ENCODE assay signal across 9 cellular contexts in genomic region chr14:21300892-21301291, GRCh38. TPM values are rescaled to one million over a fixed set of nuclear protein-coding genes. Genes with fewer than 3 reads are reported as not detected.
DNase-seq lines count a peak whose midpoint lies in the region; ATAC-seq, FAIRE-seq and TF ChIP-seq lines count a peak whose summit lies in the region.
"Had no signal": no experiment of that assay in that cellular context is flagged by ENCODE, and none has a peak within 500 bp of the region (broad histone marks: within the 10 kb centered on the region; RNA-seq: fewer than 3 reads in every experiment).

No MANE protein-coding gene starts in this region.

- H3K79me2 ChIP-seq in endothelial cell of umbilical vein (ENCODE audit: control insufficient read depth, insufficient read depth, low read length): no peaks in the 10 kb centered on the region

- CTCF ChIA-PET in activated CD4-positive, alpha-beta T cell treated with anti-CD3 and anti-CD28 coated beads for 36 hours (lab: Charles Lee): no interaction called here
- CTCF ChIA-PET in endothelial cell of umbilical vein (lab: Charles Lee): no interaction called here

- H3K27me3 Mint-ChIP-seq in activated CD4-positive, alpha-beta T cell treated with anti-CD3 and anti-CD28 coated beads for 36 hours: peaks cover 12% of the 10 kb centered on the region
- H3K27me3 Mint-ChIP-seq in neural crest cell (ENCODE audit: low read depth): peaks cover 16% of the 10 kb centered on the region

- peak; percentile 7 to 13 for DNase-seq in activated CD4-positive, alpha-beta T cell treated with anti-CD3 and anti-CD28 coated beads for 24 hours (ENCODE audit: low read depth in 2 of 2)
- DNase-seq in activated CD4-positive, alpha-beta T cell treated with anti-CD3 and anti-CD28 coated beads for 1 hour: no peak
- peak; percentile 49 for DNase-seq in activated CD4-positive, alpha-beta T cell treated with anti-CD3 and anti-CD28 coated beads for 36 hours
- DNase-seq in endothelial cell of umbilical vein (ENCODE audit: low read depth, low spot score): no peak
- DNase-seq in neural crest cell (ENCODE audit: low read depth, low spot score): peak; percentile 34
- DNase-seq in central memory CD4-positive, alpha-beta T cell: no peak

- dilution Hi-C loops in endothelial cell of umbilical vein (cut with MboI; ENCODE audit: extremely low pct_ligation_motif_present, low sequenced_read_pairs): no loop called here

- H3K27me3 ChIP-seq in endothelial cell of umbilical vein (ENCODE audit: control insufficient read depth in 2 of 2, insufficient read depth in 2 of 2, low read length in 2 of 2): peaks cover 14 to 20% of the 10 kb centered on the region in 2 experiments

- peaks cover 4% of the 10 kb centered on the region for H3K4me1 ChIP-seq in endothelial cell of umbilical vein (ENCODE audit: control insufficient read depth, extremely low read depth, insufficient read depth, low read length)

- POLR2A ChIA-PET in activated CD4-positive, alpha-beta T cell treated with anti-CD3 and anti-CD28 coated beads for 36 hours (lab: Charles Lee): no interaction called here
- POLR2A ChIA-PET in endothelial cell of umbilical vein (lab: Charles Lee): no interaction called here

- intact Hi-C loops in activated CD4-positive, alpha-beta T cell treated with anti-CD3 and anti-CD28 coated beads for 36 hours (cut with DNase I, micrococcal nuclease): no loop called here
- intact Hi-C loops in endothelial cell of umbilical vein (cut with micrococcal nuclease): no loop called here

- H4K20me1 ChIP-seq in endothelial cell of umbilical vein (replicated peaks; ENCODE audit: control insufficient read depth, extremely low read depth, insufficient read depth, low read length): no peaks in the 10 kb centered on the region

- peak overlapping the region; percentile 67 for H2AFZ ChIP-seq in endothelial cell of umbilical vein (ENCODE audit: low read depth, low read length)

- no peak for FAIRE-seq in endothelial cell of umbilical vein (lab: Jason Lieb, UNC)

- H3K9me3 Mint-ChIP-seq in activated CD4-positive, alpha-beta T cell treated with anti-CD3 and anti-CD28 coated beads for 36 hours (ENCODE audit: low read depth): no peaks in the 10 kb centered on the region
- no peaks in the 10 kb centered on the region for H3K9me3 Mint-ChIP-seq in neural crest cell

- peak overlapping the region; percentile 21 for H3K4me3 Mint-ChIP-seq in activated CD4-positive, alpha-beta T cell treated with anti-CD3 and anti-CD28 coated beads for 36 hours
- no peak overlapping the region for H3K4me3 Mint-ChIP-seq in neural crest cell

- H3K4me3 ChIP-seq in endothelial cell of umbilical vein (replicated peaks in 1 of 3; ENCODE audit: insufficient read depth in 1 of 3, low read depth in 1 of 3, low read length in 3 of 3): peak overlapping the region in 2 of 3 experiments; percentile 12 to 17

- TF ChIP-seq CTCF in endothelial cell of umbilical vein (IDR thresholded peaks at IDR 0.05; ENCODE audit: extremely low read depth in 1 of 2, insufficient read depth in 1 of 2, low read depth in 1 of 2, low read length in 2 of 2) (peak in 1 of 2 donors; percentile 11), neural crest cell (conservative IDR thresholded peaks at IDR 0.05) (no peak)

- H3K27ac ChIP-seq in endothelial cell of umbilical vein (ENCODE audit: insufficient read depth, low read depth, low read length): no peak overlapping the region

- no peaks in the 10 kb centered on the region for H3K4me1 Mint-ChIP-seq in activated CD4-positive, alpha-beta T cell treated with anti-CD3 and anti-CD28 coated beads for 36 hours
- peaks cover 13% of the 10 kb centered on the region for H3K4me1 Mint-ChIP-seq in neural crest cell

- ATAC-seq in activated CD4-positive, alpha-beta T cell treated with anti-CD3 and anti-CD28 coated beads for 36 hours: peak; percentile 44
- ATAC-seq in HG02884 (IDR thresholded peaks at IDR 0.05; ENCODE audit: unreplicated experiment): no peak
- no peak for ATAC-seq in GM19328 (IDR thresholded peaks at IDR 0.05; ENCODE audit: unreplicated experiment)

- no peaks in the 10 kb centered on the region for H3K9me3 ChIP-seq in endothelial cell of umbilical vein (replicated peaks; ENCODE audit: control insufficient read depth, insufficient read depth, low read length)

- H3K27ac Mint-ChIP-seq in activated CD4-positive, alpha-beta T cell treated with anti-CD3 and anti-CD28 coated beads for 36 hours: no peak overlapping the region
- H3K27ac Mint-ChIP-seq in neural crest cell (ENCODE audit: unreplicated experiment): no peak overlapping the region

- no peak overlapping the region for H3K9ac ChIP-seq in endothelial cell of umbilical vein (replicated peaks; ENCODE audit: extremely low read depth, insufficient read depth, low read length)

- H3K4me2 ChIP-seq in endothelial cell of umbilical vein (ENCODE audit: insufficient read depth, low read length): no peak overlapping the region

- TF ChIP-seq POLR2A in endothelial cell of umbilical vein (IDR thresholded peaks at IDR 0.05; ENCODE audit: low read depth, low read length): no peak

- H3K9me1 ChIP-seq in endothelial cell of umbilical vein (replicated peaks; ENCODE audit: control insufficient read depth, extremely low read depth, insufficient read depth, low read length): no peaks in the 10 kb centered on the region

- no TSS peak for BruUV-seq in endothelial cell of umbilical vein (replicated peaks; lab: Mats Ljungman, UMichigan)

- H3K36me3 ChIP-seq in endothelial cell of umbilical vein (ENCODE audit: control insufficient read depth in 2 of 2, extremely low read depth in 1 of 2, insufficient read depth in 2 of 2, low read length in 2 of 2): no peaks in the 10 kb centered on the region

- H3K36me3 Mint-ChIP-seq in activated CD4-positive, alpha-beta T cell treated with anti-CD3 and anti-CD28 coated beads for 36 hours (ENCODE audit: low read depth): no peaks in the 10 kb centered on the region
- no peaks in the 10 kb centered on the region for H3K36me3 Mint-ChIP-seq in neural crest cell (ENCODE audit: low read depth)

TF ChIP-seq in endothelial cell of umbilical vein, 7 proteins besides CTCF, POLR2A, EP300 and RAD21:
- TF ChIP-seq FOS (IDR thresholded peaks at IDR 0.05; ENCODE audit: borderline replicate concordance, insufficient read depth, low read length) (no peak), POLR2AphosphoS5 (IDR thresholded peaks at IDR 0.05; ENCODE audit: insufficient read depth, low read depth, low read length) (no peak), EZH2 (IDR thresholded peaks at IDR 0.05; ENCODE audit: borderline replicate concordance, low read depth, low read length, severe bottlenecking) (peak; percentile 58), GATA2 (IDR thresholded peaks at IDR 0.05; ENCODE audit: insufficient read depth, insufficient read length, low read depth, low read length) (no peak), MYC (IDR thresholded peaks at IDR 0.05; ENCODE audit: low read depth, low read length) (no peak)
- TF ChIP-seq, protein P1, sequence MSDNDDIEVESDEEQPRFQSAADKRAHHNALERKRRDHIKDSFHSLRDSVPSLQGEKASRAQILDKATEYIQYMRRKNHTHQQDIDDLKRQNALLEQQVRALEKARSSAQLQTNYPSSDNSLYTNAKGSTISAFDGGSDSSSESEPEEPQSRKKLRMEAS (IDR thresholded peaks at IDR 0.05; ENCODE audit: insufficient read depth, insufficient read length): no peak

RNA-seq across cellular contexts. Expression of gene RPGRIP1, which starts 21.0 kb away (rescaled TPM):
- under 1 TPM; 0.14 to 0.21 TPM for total RNA-seq in activated CD4-positive, alpha-beta T cell treated with anti-CD3 and anti-CD28 coated beads for 36 hours
- not detected in 2 replicates for total RNA-seq in endothelial cell of umbilical vein
- not detected in 2 replicates for polyA plus RNA-seq in endothelial cell of umbilical vein
- polyA plus RNA-seq in endothelial cell of umbilical vein (2011; cell fraction: cytosol; rRNA removed): not detected in 2 replicates
- polyA plus RNA-seq in endothelial cell of umbilical vein (2011; cell fraction: nucleus; rRNA removed): not detected in 2 replicates
- polyA plus RNA-seq in endothelial cell of umbilical vein (2012): 0.10 TPM in 1 of 2 replicates, not detected in the other
- not detected in 2 replicates for polyA minus RNA-seq in endothelial cell of umbilical vein
- polyA minus RNA-seq in endothelial cell of umbilical vein (2011; cell fraction: cytosol; rRNA and poly(A)+ RNA removed): not detected
- polyA minus RNA-seq in endothelial cell of umbilical vein (2011; cell fraction: nucleus; rRNA and poly(A)+ RNA removed): not detected in 2 replicates
- not detected in 2 replicates for total RNA-seq in neural crest cell
- total RNA-seq: T-helper 2 cell treated with Interferon-gamma antibody and Interleukin-4, amounts not matched to agents 100 ng/mL and 5 ng/mL, for 36 hours had no signal

RNA-seq across cellular contexts. Expression of gene HNRNPC, which starts 31.6 kb away (rescaled TPM):
- 1,000 to 10,000 TPM; 1,155 to 1,665 TPM for total RNA-seq in activated CD4-positive, alpha-beta T cell treated with anti-CD3 and anti-CD28 coated beads for 36 hours
- 611 and 674 TPM in 2 replicates for total RNA-seq in endothelial cell of umbilical vein
- polyA plus RNA-seq in endothelial cell of umbilical vein: 309 and 531 TPM in 2 replicates
- polyA plus RNA-seq in endothelial cell of umbilical vein (2011; cell fraction: cytosol; rRNA removed): 460 and 638 TPM in 2 replicates
- 352 and 493 TPM in 2 replicates for polyA plus RNA-seq in endothelial cell of umbilical vein (2011; cell fraction: nucleus; rRNA removed)
- 550 and 764 TPM in 2 replicates for polyA plus RNA-seq in endothelial cell of umbilical vein (2012)
- 926 and 952 TPM in 2 replicates for polyA minus RNA-seq in endothelial cell of umbilical vein
- polyA minus RNA-seq in endothelial cell of umbilical vein (2011; cell fraction: cytosol; rRNA and poly(A)+ RNA removed): 248 TPM
- polyA minus RNA-seq in endothelial cell of umbilical vein (2011; cell fraction: nucleus; rRNA and poly(A)+ RNA removed): 514 and 693 TPM in 2 replicates
- total RNA-seq in neural crest cell: 993 and 1,012 TPM in 2 replicates

Comparison
In these comparisons a context has a peak if more than half of its experiments do, and no peak if none do; other contexts are left out.
1. DNase-seq: peak in activated CD4-positive, alpha-beta T cell treated with anti-CD3 and anti-CD28 coated beads for 24 hours (2 of 2), activated CD4-positive, alpha-beta T cell treated with anti-CD3 and anti-CD28 coated beads for 36 hours (single experiment) and neural crest cell (single experiment); none in activated CD4-positive, alpha-beta T cell treated with anti-CD3 and anti-CD28 coated beads for 1 hour (single experiment), endothelial cell of umbilical vein (single experiment) and central memory CD4-positive, alpha-beta T cell (single experiment).